ENCODE assay signal across 1 cellular context in the genomic region with DNA sequence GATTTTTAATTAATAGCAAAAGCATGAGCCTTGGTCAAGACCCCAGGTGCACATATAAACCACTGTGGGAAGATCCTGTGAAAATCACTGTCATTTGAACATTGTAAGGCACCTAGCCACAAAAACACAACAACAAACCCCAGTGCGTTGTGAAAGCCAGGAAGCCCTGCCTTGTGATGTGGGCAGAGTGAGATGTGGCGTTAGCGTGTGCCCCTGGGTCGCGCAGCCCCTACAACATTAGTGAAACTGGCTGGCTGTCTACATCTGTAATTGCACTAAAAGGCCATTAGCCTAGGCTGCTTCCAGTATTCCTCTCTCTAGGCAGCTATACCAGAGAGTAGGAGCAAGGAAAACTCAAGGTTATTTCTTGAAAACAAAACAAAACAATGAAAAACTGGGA.
TF ChIP-seq lines count a peak whose summit lies in the region.

No MANE protein-coding gene starts in this region.

TF ChIP-seq in GM23338, 12 proteins besides CTCF, POLR2A, EP300 and RAD21 (continued from another document):
- TF ChIP-seq, protein P1, sequence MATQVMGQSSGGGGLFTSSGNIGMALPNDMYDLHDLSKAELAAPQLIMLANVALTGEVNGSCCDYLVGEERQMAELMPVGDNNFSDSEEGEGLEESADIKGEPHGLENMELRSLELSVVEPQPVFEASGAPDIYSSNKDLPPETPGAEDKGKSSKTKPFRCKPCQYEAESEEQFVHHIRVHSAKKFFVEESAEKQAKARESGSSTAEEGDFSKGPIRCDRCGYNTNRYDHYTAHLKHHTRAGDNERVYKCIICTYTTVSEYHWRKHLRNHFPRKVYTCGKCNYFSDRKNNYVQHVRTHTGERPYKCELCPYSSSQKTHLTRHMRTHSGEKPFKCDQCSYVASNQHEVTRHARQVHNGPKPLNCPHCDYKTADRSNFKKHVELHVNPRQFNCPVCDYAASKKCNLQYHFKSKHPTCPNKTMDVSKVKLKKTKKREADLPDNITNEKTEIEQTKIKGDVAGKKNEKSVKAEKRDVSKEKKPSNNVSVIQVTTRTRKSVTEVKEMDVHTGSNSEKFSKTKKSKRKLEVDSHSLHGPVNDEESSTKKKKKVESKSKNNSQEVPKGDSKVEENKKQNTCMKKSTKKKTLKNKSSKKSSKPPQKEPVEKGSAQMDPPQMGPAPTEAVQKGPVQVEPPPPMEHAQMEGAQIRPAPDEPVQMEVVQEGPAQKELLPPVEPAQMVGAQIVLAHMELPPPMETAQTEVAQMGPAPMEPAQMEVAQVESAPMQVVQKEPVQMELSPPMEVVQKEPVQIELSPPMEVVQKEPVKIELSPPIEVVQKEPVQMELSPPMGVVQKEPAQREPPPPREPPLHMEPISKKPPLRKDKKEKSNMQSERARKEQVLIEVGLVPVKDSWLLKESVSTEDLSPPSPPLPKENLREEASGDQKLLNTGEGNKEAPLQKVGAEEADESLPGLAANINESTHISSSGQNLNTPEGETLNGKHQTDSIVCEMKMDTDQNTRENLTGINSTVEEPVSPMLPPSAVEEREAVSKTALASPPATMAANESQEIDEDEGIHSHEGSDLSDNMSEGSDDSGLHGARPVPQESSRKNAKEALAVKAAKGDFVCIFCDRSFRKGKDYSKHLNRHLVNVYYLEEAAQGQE (IDR thresholded peaks at IDR 0.05; ENCODE audit: unreplicated experiment), result no peak
